ENCODE assay signal across 27 cellular contexts in genomic region chr1:237712082-237712481, GRCh38.
"Had no signal": no experiment of that assay in that cellular context is flagged by ENCODE, and none has a peak within 500 bp of the region (broad histone marks: within the 10 kb centered on the region; RNA-seq: fewer than 3 reads in every experiment).

No MANE protein-coding gene starts in this region.

- H3K36me3 ChIP-seq: brain microvascular endothelial cell, uterus had no signal

- ATAC-seq: activated CD4-positive, CD25-positive, alpha-beta regulatory T cell treated with anti-CD3 and anti-CD28 coated beads, Interleukin-2, amount 50 U/mL, for 24 hours; foreskin keratinocyte; naive thymus-derived CD4-positive, alpha-beta T cell; psoas muscle; stimulated activated naive CD8-positive, alpha-beta T cell treated with anti-CD3 and anti-CD28 coated beads, Interleukin-15, Interleukin-2, amounts not matched to agents 100 U/mL and 50 U/mL, for 24 hours had no signal

- H3K79me2 ChIP-seq: parathyroid adenoma had no signal

- H3K4me3 ChIP-seq: esophagus muscularis mucosa, psoas muscle, thoracic aorta, uterus had no signal

- H2AFZ ChIP-seq: parathyroid adenoma had no signal

- H3K27ac ChIP-seq: brain microvascular endothelial cell, esophagus muscularis mucosa, foreskin keratinocyte, parathyroid adenoma, psoas muscle, thoracic aorta, uterus, VCaP had no signal

- H3K27me3 ChIP-seq: brain microvascular endothelial cell, esophagus muscularis mucosa, foreskin keratinocyte, uterus had no signal

- H3K9ac ChIP-seq: parathyroid adenoma had no signal

- H3K4me1 ChIP-seq: foreskin keratinocyte, parathyroid adenoma, psoas muscle, uterus had no signal

- H3K9me3 ChIP-seq: esophagus muscularis mucosa, psoas muscle, thoracic aorta, uterus had no signal

- DNase-seq: activated CD4-positive, alpha-beta T cell treated with anti-CD3 and anti-CD28 coated beads for 48 hours; activated CD4-positive, alpha-beta T cell treated with anti-CD3 and anti-CD28 coated beads, Interleukin-2, amount 50 U/mL, for 48 hours; activated CD8-positive, alpha-beta memory T cell treated with anti-CD3 and anti-CD28 coated beads for 24 hours; activated effector memory CD4-positive, alpha-beta T cell treated with Interleukin-2 at 50 U/mL for 16 hours; activated naive CD4-positive, alpha-beta T cell treated with anti-CD3 and anti-CD28 coated beads for 36 hours; amniotic stem cell; brain microvascular endothelial cell; central memory CD4-positive, alpha-beta T cell; foreskin keratinocyte; islet precursor cell; midbrain; naive thymus-derived CD4-positive, alpha-beta T cell; occipital lobe; psoas muscle; stimulated activated CD4-positive, alpha-beta T cell treated with anti-CD3 and anti-CD28 coated beads, Interleukin-15, amount 100 ng/mL, for 24 hours; stimulated activated CD4-positive, alpha-beta T cell treated with anti-CD3 and anti-CD28 coated beads, Interleukin-2, amount 100 ng/mL, for 48 hours; stimulated activated naive CD8-positive, alpha-beta T cell treated with anti-CD3 and anti-CD28 coated beads, Interleukin-15, Interleukin-2, amounts not matched to agents 100 U/mL and 50 U/mL, for 24 hours; SW 1271; T-helper 9 cell; trophoblast cell; uterus had no signal

- FAIRE-seq: astrocyte had no signal
